20 cellular contexts compared by ENCODE assay signal in genomic region chr1:219757890-219758289, GRCh38.
DNase-seq lines count a peak whose midpoint lies in the region; TF ChIP-seq lines count a peak whose summit lies in the region.
"Had no signal": no experiment of that assay in that cellular context is flagged by ENCODE, and none has a peak within 500 bp of the region (broad histone marks: within the 10 kb centered on the region; RNA-seq: fewer than 3 reads in every experiment).

No MANE protein-coding gene starts in this region.

- no peaks in the 10 kb centered on the region for H3K79me1 ChIP-seq in neuronal stem cell (ENCODE audit: low read depth, low read length)

- H3K36me3 ChIP-seq in neuronal stem cell (replicated peaks in 1 of 2; ENCODE audit: control insufficient read depth in 2 of 2, insufficient read depth in 2 of 2, low read length in 2 of 2) (no peaks in the 10 kb centered on the region), esophagus squamous epithelium (no peaks in the 10 kb centered on the region)
- H3K36me3 ChIP-seq: ascending aorta, BLaER1, gastroesophageal sphincter, spleen had no signal

- H3K4ac ChIP-seq in neuronal stem cell (ENCODE audit: low read length): no peak overlapping the region

- POLR2A ChIA-PET in RWPE1 (lab: Yijun Ruan, JAX; ENCODE audit: low non-redundant PET): no interaction called here

- H3K27ac ChIP-seq in RWPE1 (no peak overlapping the region), neuronal stem cell (replicated peaks; ENCODE audit: low read length) (no peak overlapping the region), esophagus squamous epithelium (no peak overlapping the region)
- H3K27ac ChIP-seq: ascending aorta, BLaER1, gastroesophageal sphincter, spleen had no signal

- H3K27me3 ChIP-seq in neuronal stem cell (ENCODE audit: control insufficient read depth in 3 of 3, insufficient read depth in 3 of 3, low read depth in 1 of 3, low read length in 3 of 3) (no peaks in the 10 kb centered on the region), esophagus squamous epithelium (peaks cover 0 to 4% (median 0%) of the 10 kb centered on the region in 4 donors)
- H3K27me3 ChIP-seq: ascending aorta, BLaER1, gastroesophageal sphincter, spleen had no signal

- CTCF ChIA-PET in RWPE1 (lab: Yijun Ruan, JAX): interaction anchor here (0.7 to 1.8 kb wide), 2 partner anchors 10 to 1873 kb away, joined by 3 to 6 read pairs; no protein-coding TSS in a partner anchor

- peaks cover 2 to 5% of the 10 kb centered on the region in 2 donors for H3K4me1 ChIP-seq in neuronal stem cell (ENCODE audit: control insufficient read depth in 2 of 2, insufficient read depth in 1 of 2, low read depth in 1 of 2, low read length in 2 of 2)
- no peaks in the 10 kb centered on the region for H3K4me1 ChIP-seq in esophagus squamous epithelium
- H3K4me1 ChIP-seq: ascending aorta, BLaER1, gastroesophageal sphincter had no signal

- no CpG with 5 or more reads among the region's 5 CpGs for WGBS in neuronal stem cell (ENCODE audit: extremely low coverage in 2 of 2, insufficient read length in 2 of 2, insufficient replicate concordance in 1 of 2), 2 donors
- 31 to 32% methylated on average over 5 of the region's 5 CpGs for WGBS in esophagus squamous epithelium, 2 donors

- H3K4me2 ChIP-seq in neuronal stem cell (ENCODE audit: insufficient read depth, low read length, poor library complexity, severe bottlenecking): no peak overlapping the region
- H3K4me2 ChIP-seq: BLaER1 had no signal

- no peak overlapping the region for H2BK5ac ChIP-seq in neuronal stem cell (ENCODE audit: low read length)

- H3K9ac ChIP-seq in neuronal stem cell (ENCODE audit: low read depth, low read length, poor library complexity): no peak overlapping the region
- H3K9ac ChIP-seq: BLaER1 had no signal

- intact Hi-C loops in esophagus squamous epithelium (cut with DNase I): no loop called here

- DNase-seq in NCI-H1105 (lab: John Stamatoyannopoulos, UW): peak; percentile 1
- peak; percentile 23 for DNase-seq in RWPE1 (ENCODE audit: low spot score)
- DNase-seq in fibroblast of the aortic adventitia (ENCODE audit: low read depth): peak; percentile 30
- no peak for DNase-seq in neuronal stem cell (ENCODE audit: low spot score)
- DNase-seq in NCI-H146 treated with DMSO at 0.1 percent for 48 hours (lab: John Stamatoyannopoulos, UW; ENCODE audit: unreplicated experiment): no peak
- DNase-seq in esophagus squamous epithelium (lab: John Stamatoyannopoulos, UW): no peak
- DNase-seq in DMS114 treated with DMSO at 0.1 percent for 48 hours (lab: John Stamatoyannopoulos, UW; ENCODE audit: unreplicated experiment): no peak
- DNase-seq: activated gamma-delta T cell; effector CD8-positive, alpha-beta T cell; immature natural killer cell; IMR-90; mucosa of descending colon; NCI-H1048; NCI-H510A treated with DMSO at 0.1 percent for 48 hours; PC-3; spleen; stimulated activated naive CD8-positive, alpha-beta T cell treated with anti-CD3 and anti-CD28 coated beads, Interleukin-15, amount 100 ng/mL, for 72 hours had no signal

- no peak for TF ChIP-seq POLR2A in esophagus squamous epithelium (IDR thresholded peaks at IDR 0.05)

- H3K9me3 ChIP-seq in neuronal stem cell (replicated peaks in 1 of 2; ENCODE audit: control insufficient read depth in 2 of 2, insufficient read depth in 1 of 2, low read depth in 1 of 2, low read length in 2 of 2) (no peaks in the 10 kb centered on the region), esophagus squamous epithelium (no peaks in the 10 kb centered on the region)
- H3K9me3 ChIP-seq: ascending aorta, BLaER1, gastroesophageal sphincter, mucosa of descending colon, spleen had no signal

- H2BK120ac ChIP-seq in neuronal stem cell (ENCODE audit: low read depth, low read length): no peak overlapping the region

- H4K8ac ChIP-seq in neuronal stem cell (ENCODE audit: low read depth, low read length): no peak overlapping the region

- H2BK12ac ChIP-seq in neuronal stem cell (ENCODE audit: low read length): no peak overlapping the region

- H3K23ac ChIP-seq in neuronal stem cell (ENCODE audit: low read depth, low read length, poor library complexity): no peak overlapping the region

- no peak overlapping the region for H2AK5ac ChIP-seq in neuronal stem cell (ENCODE audit: low read depth, low read length)

- no peak for TF ChIP-seq CTCF in RWPE1 (conservative IDR thresholded peaks at IDR 0.05; ENCODE audit: low read depth)
- TF ChIP-seq CTCF in fibroblast of the aortic adventitia (IDR thresholded peaks at IDR 0.05; ENCODE audit: insufficient read depth, low read length): no peak
- no peak for TF ChIP-seq CTCF in esophagus squamous epithelium (IDR thresholded peaks at IDR 0.05)

- H3K4me3 ChIP-seq in fibroblast of the aortic adventitia (ENCODE audit: low read depth, low read length): no peak overlapping the region
- no peak overlapping the region for H3K4me3 ChIP-seq in neuronal stem cell (ENCODE audit: low read length in 2 of 2)
- no peak overlapping the region for H3K4me3 ChIP-seq in esophagus squamous epithelium
- H3K4me3 ChIP-seq: ascending aorta, BLaER1, gastroesophageal sphincter, mucosa of descending colon, spleen had no signal

- no peak overlapping the region for H3K14ac ChIP-seq in neuronal stem cell (ENCODE audit: low read length)

- peak overlapping the region; percentile 31 for H2AFZ ChIP-seq in neuronal stem cell (ENCODE audit: low read length)

- peak overlapping the region; percentile 23 for H3K18ac ChIP-seq in neuronal stem cell (ENCODE audit: low read length)

- H2BK15ac ChIP-seq in neuronal stem cell (ENCODE audit: low read length): no peak overlapping the region

- H4K91ac ChIP-seq in neuronal stem cell (ENCODE audit: low read depth, low read length, poor library complexity): no peak overlapping the region

Comparison
In these comparisons a context has a peak if more than half of its experiments do, and no peak if none do; other contexts are left out.
1. DNase-seq: peak in NCI-H1105 (single experiment), RWPE1 (single experiment) and fibroblast of the aortic adventitia (single experiment); none in neuronal stem cell (single experiment), NCI-H146 treated with DMSO at 0.1 percent for 48 hours (single experiment), esophagus squamous epithelium (single experiment) and DMS114 treated with DMSO at 0.1 percent for 48 hours (single experiment).